In the genomic region with DNA sequence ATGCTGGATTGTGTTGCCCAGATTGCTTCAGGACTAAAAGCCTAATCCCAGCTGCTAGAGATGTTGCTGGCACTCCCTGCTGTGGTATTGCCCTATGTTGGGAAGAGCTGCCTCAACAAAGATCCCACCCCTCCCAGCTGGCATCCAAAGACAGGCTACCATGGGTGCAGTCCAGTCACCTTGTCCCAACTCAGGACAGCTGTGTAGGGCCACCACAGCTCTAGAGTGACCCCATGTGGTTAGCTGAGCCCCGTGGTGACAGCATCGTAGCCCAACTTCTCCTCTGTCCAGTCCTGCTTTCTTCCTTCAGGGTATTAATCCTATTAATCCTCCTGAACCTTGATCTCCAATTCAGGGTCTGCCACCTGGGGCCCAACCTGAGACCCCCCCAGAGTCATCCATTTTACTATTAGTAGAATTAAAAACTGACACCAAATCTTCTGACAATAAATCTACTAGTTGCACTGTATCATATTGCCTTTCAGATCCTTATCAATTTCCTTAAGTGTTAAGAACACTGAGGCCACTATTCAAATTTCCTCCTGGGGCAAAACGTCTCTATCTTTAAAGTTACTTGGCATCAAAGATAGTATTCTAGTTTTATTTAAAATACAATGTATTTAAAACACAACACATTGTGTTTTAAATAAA, we compare ENCODE assay signal across 9 cellular contexts.
DNase-seq lines count a peak whose midpoint lies in the region; TF ChIP-seq lines count a peak whose summit lies in the region.
"Had no signal": no experiment of that assay in that cellular context is flagged by ENCODE, and none has a peak within 500 bp of the region (broad histone marks: within the 10 kb centered on the region; RNA-seq: fewer than 3 reads in every experiment).

No MANE protein-coding gene starts in this region.

- TF ChIP-seq CTCF in GM12873 (IDR thresholded peaks at IDR 0.05; ENCODE audit: insufficient read depth, low read depth, low read length, missing control alignments) (peak; percentile 69), foreskin fibroblast (IDR thresholded peaks at IDR 0.05; ENCODE audit: low read depth, low read length) (peak; percentile 60), uterus (IDR thresholded peaks at IDR 0.05) (no peak)

- DNase-seq in A172 (ENCODE audit: low spot score): peak; percentile 39
- DNase-seq in RPMI7951 (ENCODE audit: low read depth): peak; percentile 69
- peak; percentile 35 to 73 for DNase-seq in foreskin fibroblast
- no peak for DNase-seq in NCI-H1105 treated with DMSO at 0.1 percent for 48 hours (lab: John Stamatoyannopoulos, UW)
- DNase-seq in KBM-7: no peak
- no peak for DNase-seq in SKM-1 (lab: John Stamatoyannopoulos, UW; ENCODE audit: unreplicated experiment)
- no peak for DNase-seq in uterus
- DNase-seq: activated T-cell treated with anti-CD3 and anti-CD28 coated beads, Interleukin-2, amount 50 U/mL, for 1 hour had no signal

- no peaks in the 10 kb centered on the region for H3K36me3 ChIP-seq in uterus

- H3K4me3 ChIP-seq in foreskin fibroblast (ENCODE audit: low read depth in 1 of 2, low read length in 2 of 2) (no peak overlapping the region), uterus (no peak overlapping the region)

- no peak for TF ChIP-seq POLR2A in uterus (IDR thresholded peaks at IDR 0.05)

- intact Hi-C loops in uterus (cut with DNase I; ENCODE audit: low total_unique reads): no loop called here

- no peaks in the 10 kb centered on the region for H3K9me3 ChIP-seq in uterus

- H3K4me1 ChIP-seq in uterus: no peaks in the 10 kb centered on the region

- no peak overlapping the region for H3K27ac ChIP-seq in uterus

- no peaks in the 10 kb centered on the region for H3K27me3 ChIP-seq in uterus

- in situ Hi-C loops in KBM-7 (cut with MboI; ENCODE audit: low pct_unique_long_range_greater_than_20kb, low sequenced_read_pairs): no loop called here

Comparison
In these comparisons a context has a peak if more than half of its experiments do, and no peak if none do; other contexts are left out.
1. DNase-seq: peak in A172 (single experiment), RPMI7951 (single experiment) and foreskin fibroblast (2 of 2); none in NCI-H1105 treated with DMSO at 0.1 percent for 48 hours (single experiment), KBM-7 (single experiment), SKM-1 (single experiment) and uterus (0 of 2).
2. CTCF ChIP-seq: peak in GM12873 (single experiment) and foreskin fibroblast (single experiment); none in uterus (0 of 4).